In genomic region chr14:104690861-104691455, GRCh38 we compare ENCODE assay signal across 8 cellular contexts. TPM values are rescaled to one million over a fixed set of nuclear protein-coding genes. Genes with fewer than 3 reads are reported as not detected.
A peak's percentile ranks its signal among the peaks of the same experiment; 100 is the strongest.
DNase-seq lines count a peak whose midpoint lies in the region; ATAC-seq and TF ChIP-seq lines count a peak whose summit lies in the region.

No MANE protein-coding gene starts in this region.

- H4K91ac ChIP-seq in trophoblast cell (ENCODE audit: low read depth, low read length): no peak overlapping the region

- H3K9me3 Mint-ChIP-seq in Calu3 (ENCODE audit: low read depth, unreplicated experiment) (no peaks in the 10 kb centered on the region), endodermal cell (no peaks in the 10 kb centered on the region)

- no peak overlapping the region for H4K12ac ChIP-seq in trophoblast cell (ENCODE audit: low read depth, low read length)

- H2BK5ac ChIP-seq in trophoblast cell (ENCODE audit: low read depth, low read length, poor library complexity): no peak overlapping the region

- H3K9me2 ChIP-seq in OCI-LY7 (ENCODE audit: insufficient read depth, low read length): no peaks in the 10 kb centered on the region

- peaks cover 71% of the 10 kb centered on the region for H3K36me3 Mint-ChIP-seq in Calu3 (ENCODE audit: insufficient read depth, unreplicated experiment)
- peaks cover 6% of the 10 kb centered on the region for H3K36me3 Mint-ChIP-seq in endodermal cell (ENCODE audit: low read depth)

- H3K79me2 ChIP-seq in OCI-LY7 (ENCODE audit: insufficient read depth, low read depth, low read length): peaks cover 14% of the 10 kb centered on the region; the same call in 1 of the 2 replicates
- peaks cover 50% of the 10 kb centered on the region for H3K79me2 ChIP-seq in trophoblast cell (ENCODE audit: control insufficient read depth, insufficient read depth, low read length, poor library complexity)

- H3K27ac ChIP-seq in OCI-LY7 (ENCODE audit: low read depth, low read length, poor library complexity, severe bottlenecking) (no peak overlapping the region), endodermal cell (ENCODE audit: low read depth, low read length) (no peak overlapping the region), trophoblast cell (ENCODE audit: low read depth, low read length) (peak overlapping the region; percentile 4)

- H3K23ac ChIP-seq in trophoblast cell (ENCODE audit: low read length): no peak overlapping the region

- ATAC-seq in GM19035 (IDR thresholded peaks at IDR 0.05; ENCODE audit: unreplicated experiment) (no peak), sciatic nerve (no peak)

- no peak overlapping the region for H4K8ac ChIP-seq in trophoblast cell (ENCODE audit: low read depth, low read length)

- peaks cover 45% of the 10 kb centered on the region for H3K4me1 ChIP-seq in OCI-LY7 (ENCODE audit: insufficient read depth, low read length, poor library complexity, severe bottlenecking)
- peaks cover 23% of the 10 kb centered on the region for H3K4me1 ChIP-seq in endodermal cell (ENCODE audit: control insufficient read depth, insufficient read depth, low read length)
- H3K4me1 ChIP-seq in trophoblast cell (ENCODE audit: control insufficient read depth in 1 of 2, insufficient read depth in 2 of 2, low read length in 2 of 2): peaks cover 43 to 60% of the 10 kb centered on the region in 2 experiments

- H3K79me1 ChIP-seq in trophoblast cell (ENCODE audit: low read length): peaks cover 35% of the 10 kb centered on the region

- no peaks in the 10 kb centered on the region for H3K27me3 Mint-ChIP-seq in Calu3 (ENCODE audit: unreplicated experiment)
- no peaks in the 10 kb centered on the region for H3K27me3 Mint-ChIP-seq in endodermal cell (ENCODE audit: insufficient read depth)

- H3K4me3 ChIP-seq in OCI-LY7 (ENCODE audit: low read depth, low read length, poor library complexity, severe bottlenecking): peak overlapping the region; percentile 86
- peak overlapping the region; percentile 90 for H3K4me3 ChIP-seq in endodermal cell (ENCODE audit: low read length)
- H3K4me3 ChIP-seq in trophoblast cell (ENCODE audit: low read depth, low read length): peak overlapping the region; percentile 94

- H3K36me3 ChIP-seq in OCI-LY7 (ENCODE audit: insufficient read depth, low read length): peaks cover 1% of the 10 kb centered on the region; the same call in 1 of the 2 replicates
- peaks cover 7% of the 10 kb centered on the region for H3K36me3 ChIP-seq in endodermal cell (ENCODE audit: control insufficient read depth, insufficient read depth, low read length)
- peaks cover 31 to 45% of the 10 kb centered on the region in 2 experiments for H3K36me3 ChIP-seq in trophoblast cell (ENCODE audit: control insufficient read depth in 1 of 2, insufficient read depth in 2 of 2, low read length in 2 of 2)

- H3K9ac ChIP-seq in endodermal cell (ENCODE audit: extremely low read depth, low read length, poor library complexity, severe bottlenecking) (no peak overlapping the region), trophoblast cell (ENCODE audit: low read length) (no peak overlapping the region)

- no peak overlapping the region for H2BK12ac ChIP-seq in trophoblast cell (ENCODE audit: low read length)

- no peak for DNase-seq in Calu3
- no peak for DNase-seq in OCI-LY7 (ENCODE audit: low spot score)
- DNase-seq in endodermal cell: no peak
- DNase-seq in trophoblast cell: peak; percentile 58 to 64
- no peak for DNase-seq in stimulated activated naive CD4-positive, alpha-beta T cell treated with Interleukin-2 at 50 U/mL for 16 hours (lab: John Stamatoyannopoulos, UW)
- DNase-seq in activated gamma-delta T cell treated with Interleukin-2 at 50 U/mL for 16 hours: no peak
- no peak for DNase-seq in sciatic nerve (ENCODE audit: low spot score)

- 0 out of 2 replicates have a peak, but pooled peaks cover 5% of the 10 kb centered on the region for H4K20me1 ChIP-seq in OCI-LY7 (ENCODE audit: insufficient read depth, low read length)

- 89 to 90% methylated on average over 13 to 16 of the region's 16 CpGs for WGBS in endodermal cell (ENCODE audit: insufficient coverage in 1 of 2, insufficient read length in 1 of 2), 2 experiments
- WGBS in trophoblast cell (ENCODE audit: extremely low coverage, insufficient coverage, insufficient read length): no CpG with 5 or more reads among the region's 16 CpGs

- no peak overlapping the region for H2AK5ac ChIP-seq in trophoblast cell (ENCODE audit: low read length)

- peak overlapping the region; percentile 64 for H3K4me3 Mint-ChIP-seq in Calu3 (ENCODE audit: low read depth, unreplicated experiment)
- peak overlapping the region; percentile 62 for H3K4me3 Mint-ChIP-seq in endodermal cell

- H3K9me3 ChIP-seq in OCI-LY7 (ENCODE audit: low read length) (no peaks in the 10 kb centered on the region), endodermal cell (ENCODE audit: control insufficient read depth, low read length) (no peaks in the 10 kb centered on the region), trophoblast cell (ENCODE audit: insufficient read depth, low read depth, low read length) (no peaks in the 10 kb centered on the region)

- peak overlapping the region; percentile 3 for H3K14ac ChIP-seq in trophoblast cell (ENCODE audit: low read length)

- intact Hi-C loops in Calu3 (cut with micrococcal nuclease; ENCODE audit: unreplicated experiment): no loop called here
- intact Hi-C loops in OCI-LY7 (cut with micrococcal nuclease; ENCODE audit: unreplicated experiment): no loop called here
- intact Hi-C loops in sciatic nerve (cut with DNase I): no loop called here

- no peak overlapping the region for H2BK120ac ChIP-seq in trophoblast cell (ENCODE audit: insufficient read depth, low read length, poor library complexity)

- POLR2A ChIA-PET in OCI-LY7 (lab: Charles Lee): no interaction called here

- H3K4me2 ChIP-seq in OCI-LY7 (ENCODE audit: low read length) (peak overlapping the region; percentile 81), trophoblast cell (ENCODE audit: low read length) (peak overlapping the region; percentile 72)

- H3K27me3 ChIP-seq in endodermal cell (ENCODE audit: control insufficient read depth, insufficient read depth, low read length, poor library complexity, severe bottlenecking): no peaks in the 10 kb centered on the region
- no peaks in the 10 kb centered on the region for H3K27me3 ChIP-seq in trophoblast cell (ENCODE audit: insufficient read depth, low read length)

- TF ChIP-seq CTCF in Calu3 (IDR thresholded peaks at IDR 0.05; ENCODE audit: unreplicated experiment): no peak
- TF ChIP-seq CTCF in OCI-LY7 (conservative IDR thresholded peaks at IDR 0.05; ENCODE audit: low read length): no peak
- no peak for TF ChIP-seq CTCF in endodermal cell (conservative IDR thresholded peaks at IDR 0.05)

- BruUV-seq in Calu3 (replicated peaks; lab: Mats Ljungman, UMichigan) (no TSS peak), OCI-LY7 (replicated peaks; lab: Mats Ljungman, UMichigan) (no TSS peak)

- H3K4ac ChIP-seq in trophoblast cell (ENCODE audit: low read depth, low read length): peak overlapping the region; percentile 87

- peak overlapping the region; percentile 94 for H3K18ac ChIP-seq in trophoblast cell (ENCODE audit: low read length)

- H3K4me1 Mint-ChIP-seq in Calu3 (ENCODE audit: low read depth, unreplicated experiment) (peaks cover 39% of the 10 kb centered on the region), endodermal cell (peaks cover 16% of the 10 kb centered on the region)

- H3K27ac Mint-ChIP-seq in Calu3 (ENCODE audit: unreplicated experiment): no peak overlapping the region
- H3K27ac Mint-ChIP-seq in endodermal cell: no peak overlapping the region

- CTCF ChIA-PET in Calu3 (lab: Charles Lee): interaction anchor here (0.8 to 1.4 kb wide), 2 partner anchors 9 to 25 kb away, joined by 3 to 7 read pairs; no protein-coding TSS in a partner anchor
- CTCF ChIA-PET in OCI-LY7 (lab: Charles Lee; ENCODE audit: unreplicated experiment): no interaction called here

- H2AFZ ChIP-seq in OCI-LY7 (ENCODE audit: low read length): no peak overlapping the region
- no peak overlapping the region for H2AFZ ChIP-seq in trophoblast cell (ENCODE audit: insufficient read depth, low read length, poor library complexity)

RNA-seq across cellular contexts. Expression of gene INF2, which starts 1.5 kb away (rescaled TPM):
- total RNA-seq in Calu3 (2022) (208 and 220 TPM in 2 replicates), OCI-LY7 (2022) (43.4 and 51.6 TPM in 2 replicates), endodermal cell (100 to 1,000 TPM in 1 of 2 donors, 10 to 100 TPM in 1; 99.7 to 114 TPM), sciatic nerve (343 TPM)
- total RNA-seq in OCI-LY7 (2014; rRNA removed; shearing (Covaris generic)): 32.7 and 39.4 TPM in 2 replicates
- polyA plus RNA-seq in endodermal cell (2013, experiment 1 of 2): 35.2 TPM
- polyA plus RNA-seq in endodermal cell (2013, experiment 2 of 2): 35.8 TPM
- 87.6 and 90.6 TPM in 2 replicates for polyA plus RNA-seq in trophoblast cell (2013)

RNA-seq across cellular contexts. Expression of gene ADSS1, which starts 33.1 kb away (rescaled TPM):
- total RNA-seq in Calu3 (2022) (8.6 and 10.0 TPM in 2 replicates), OCI-LY7 (2022) (2.1 and 2.8 TPM in 2 replicates), endodermal cell (10 to 100 TPM; 15.8 to 31.0 TPM), sciatic nerve (11.5 TPM)
- total RNA-seq in OCI-LY7 (2014; rRNA removed; shearing (Covaris generic)): not detected in 2 replicates
- polyA plus RNA-seq in endodermal cell (2013, experiment 1 of 2): 16.1 TPM
- polyA plus RNA-seq in endodermal cell (2013, experiment 2 of 2): 14.1 TPM
- polyA plus RNA-seq in trophoblast cell (2013): 2.9 and 3.4 TPM in 2 replicates

Comparison
In these comparisons a context has a peak if more than half of its experiments do, and no peak if none do; other contexts are left out.
1. DNase-seq: peak in trophoblast cell (2 of 2); none in Calu3 (single experiment), OCI-LY7 (single experiment), endodermal cell (single experiment), stimulated activated naive CD4-positive, alpha-beta T cell treated with Interleukin-2 at 50 U/mL for 16 hours (single experiment), activated gamma-delta T cell treated with Interleukin-2 at 50 U/mL for 16 hours (single experiment) and sciatic nerve (single experiment).
2. Peak in every context shown above with its lines, with median percentiles within 50 percentile points of each other: H3K4me3 ChIP-seq.